In the genomic region with DNA sequence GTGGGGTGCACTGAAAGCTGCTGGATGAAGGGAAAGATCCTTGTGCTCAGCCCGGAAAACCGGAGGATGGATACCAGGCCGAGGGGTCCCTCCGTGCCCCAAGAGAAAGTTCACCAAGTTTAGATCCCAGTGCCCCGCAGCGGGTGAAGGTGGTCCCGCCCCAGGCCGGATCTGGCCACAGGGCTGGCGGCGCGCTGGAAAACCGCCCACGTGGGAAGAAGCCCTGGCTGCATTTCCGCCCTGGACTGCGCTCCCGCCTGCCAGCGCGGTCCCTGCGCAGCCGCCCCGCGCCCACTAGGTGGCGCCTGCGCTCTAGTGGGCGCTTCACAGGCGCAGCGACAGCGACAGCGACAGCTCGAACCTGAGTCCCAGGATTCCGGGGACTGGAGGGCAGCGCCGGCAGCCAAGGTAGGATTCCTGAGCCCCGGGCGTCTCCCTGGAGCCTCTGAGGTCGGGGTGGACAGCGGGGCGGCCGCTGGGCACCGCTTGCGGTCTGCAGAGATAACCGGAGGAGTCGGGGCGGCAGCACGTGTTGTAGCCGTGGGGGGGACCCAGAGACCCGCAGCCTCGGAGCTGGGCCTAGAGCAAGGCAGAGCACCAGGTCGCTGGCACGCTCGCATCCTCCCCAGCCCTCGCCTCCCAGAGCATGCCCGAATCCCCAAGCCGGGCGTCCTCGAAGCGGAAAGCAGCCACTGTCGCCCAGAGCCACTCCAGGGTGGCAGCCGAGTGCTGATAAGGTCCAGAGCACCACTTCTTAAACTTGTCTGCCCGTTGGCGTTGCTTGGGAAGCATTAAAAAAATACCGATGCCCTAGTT, we compare ENCODE assay signal across 1 cellular context.
TF ChIP-seq lines count a peak whose summit lies in the region.

TSS of gene CHD9 (plus strand) at position 322 of the 816 bp plus-strand sequence. CDS start 101,099 bp downstream, outside the sequence.

TF ChIP-seq in HepG2, 621 proteins besides CTCF, POLR2A, EP300 and RAD21 (continued from another document and continues in another):
- TF ChIP-seq CHCHD3 (CRISPR knock-in tag; IDR thresholded peaks at IDR 0.05) (peak; percentile 92; the same call in 1 of the 2 replicates), DMAP1 (CRISPR knock-in tag; IDR thresholded peaks at IDR 0.05) (peak; percentile 96), NR2F6 (IDR thresholded peaks at IDR 0.05) (no peak; the same call in 1 of the 2 replicates), NR2F6 (CRISPR knock-in tag; IDR thresholded peaks at IDR 0.05) (peak; percentile 81), CBFB (CRISPR knock-in tag; IDR thresholded peaks at IDR 0.05) (peak; percentile 65), ZNF616 (CRISPR knock-in tag; IDR thresholded peaks at IDR 0.05; ENCODE audit: low read depth) (peak; percentile 76; the same call in 1 of the 2 replicates), ZNF563 (CRISPR knock-in tag; IDR thresholded peaks at IDR 0.05) (peak; percentile 99), ZNF772 (CRISPR knock-in tag; IDR thresholded peaks at IDR 0.05) (peak; percentile 99), HES4 (CRISPR knock-in tag; IDR thresholded peaks at IDR 0.05; ENCODE audit: borderline replicate concordance) (peak; percentile 91), ZNF333 (CRISPR knock-in tag; IDR thresholded peaks at IDR 0.05; ENCODE audit: borderline replicate concordance) (peak; percentile 87; the same call in 1 of the 2 replicates), ZSCAN22 (CRISPR knock-in tag; IDR thresholded peaks at IDR 0.05) (no peak; the same call in 1 of the 2 replicates), ZNF670 (CRISPR knock-in tag; IDR thresholded peaks at IDR 0.05; ENCODE audit: borderline replicate concordance) (peak; percentile 98), ZNF878 (CRISPR knock-in tag; IDR thresholded peaks at IDR 0.05) (peak; percentile 99), ZNF543 (CRISPR knock-in tag; IDR thresholded peaks at IDR 0.05) (no peak; the same call in 1 of the 2 replicates), MIER3 (CRISPR knock-in tag; IDR thresholded peaks at IDR 0.05; ENCODE audit: borderline replicate concordance) (peak; percentile 90), ZNF746 (CRISPR knock-in tag; IDR thresholded peaks at IDR 0.05) (peak; percentile 94), SP140L (CRISPR knock-in tag; IDR thresholded peaks at IDR 0.05; ENCODE audit: borderline replicate concordance) (0 out of 2 replicates have a peak, but pooled peaks have one; percentile 48), PCBP1 (IDR thresholded peaks at IDR 0.05; ENCODE audit: borderline replicate concordance, low read depth, low read length) (no peak), GTF3A (CRISPR knock-in tag; conservative IDR thresholded peaks at IDR 0.05) (no peak), AGO2 (optimal IDR thresholded peaks at IDR 0.05; ENCODE audit: low read depth, low read length) (peak; percentile 79), FOXM1 (CRISPR knock-in tag; IDR thresholded peaks at IDR 0.05) (peak; percentile 70; the same call in 1 of the 2 replicates), CEBPB (IDR thresholded peaks at IDR 0.05; ENCODE audit: borderline replicate concordance, low read depth, low read length) (no peak), ZNF354B (CRISPR knock-in tag; IDR thresholded peaks at IDR 0.05) (peak; percentile 90), NCOA5 (CRISPR knock-in tag; IDR thresholded peaks at IDR 0.05) (no peak), MAFG (CRISPR knock-in tag; IDR thresholded peaks at IDR 0.05) (0 out of 2 replicates have a peak, but pooled peaks have one; percentile 14), XBP1 (CRISPR knock-in tag; IDR thresholded peaks at IDR 0.05) (peak; percentile 21; the same call in 1 of the 2 replicates), AFF4 (CRISPR knock-in tag; IDR thresholded peaks at IDR 0.05) (no peak), SP1 (IDR thresholded peaks at IDR 0.05) (no peak), SP1 (CRISPR knock-in tag; IDR thresholded peaks at IDR 0.05) (peak; percentile 35; the same call in 1 of the 2 replicates), XRCC5 (optimal IDR thresholded peaks at IDR 0.05; ENCODE audit: low read length) (peak; percentile 96), NONO (IDR thresholded peaks at IDR 0.05) (no peak), NONO (CRISPR knock-in tag; conservative IDR thresholded peaks at IDR 0.05) (peak; percentile 99), KLF6 (CRISPR knock-in tag; IDR thresholded peaks at IDR 0.05) (peak; percentile 94), FOXK2 (IDR thresholded peaks at IDR 0.05) (no peak), NAIF1 (CRISPR knock-in tag; IDR thresholded peaks at IDR 0.05; ENCODE audit: borderline replicate concordance) (peak; percentile 89; the same call in 1 of the 2 replicates), TRAFD1 (CRISPR knock-in tag; IDR thresholded peaks at IDR 0.05; ENCODE audit: borderline replicate concordance) (peak; percentile 96; the same call in 1 of the 2 replicates), SKIL (CRISPR knock-in tag; IDR thresholded peaks at IDR 0.05; ENCODE audit: borderline replicate concordance) (peak; percentile 62), HDAC1 (CRISPR knock-in tag; IDR thresholded peaks at IDR 0.05) (peak; percentile 97), ZNF282 (IDR thresholded peaks at IDR 0.05; ENCODE audit: partially characterized antibody) (no peak), FOXP4 (CRISPR knock-in tag; IDR thresholded peaks at IDR 0.05) (peak; percentile 77), ZNF224 (CRISPR knock-in tag; IDR thresholded peaks at IDR 0.05) (peak; percentile 90)
- TF ChIP-seq, protein P1, sequence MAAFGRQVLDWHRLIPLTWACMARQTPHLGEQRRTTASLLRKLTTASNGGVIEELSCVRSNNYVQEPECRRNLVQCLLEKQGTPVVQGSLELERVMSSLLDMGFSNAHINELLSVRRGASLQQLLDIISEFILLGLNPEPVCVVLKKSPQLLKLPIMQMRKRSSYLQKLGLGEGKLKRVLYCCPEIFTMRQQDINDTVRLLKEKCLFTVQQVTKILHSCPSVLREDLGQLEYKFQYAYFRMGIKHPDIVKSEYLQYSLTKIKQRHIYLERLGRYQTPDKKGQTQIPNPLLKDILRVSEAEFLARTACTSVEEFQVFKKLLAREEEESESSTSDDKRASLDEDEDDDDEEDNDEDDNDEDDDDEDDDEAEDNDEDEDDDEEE (CRISPR knock-in tag; IDR thresholded peaks at IDR 0.05) = peak; percentile 98
- TF ChIP-seq, protein P2, sequence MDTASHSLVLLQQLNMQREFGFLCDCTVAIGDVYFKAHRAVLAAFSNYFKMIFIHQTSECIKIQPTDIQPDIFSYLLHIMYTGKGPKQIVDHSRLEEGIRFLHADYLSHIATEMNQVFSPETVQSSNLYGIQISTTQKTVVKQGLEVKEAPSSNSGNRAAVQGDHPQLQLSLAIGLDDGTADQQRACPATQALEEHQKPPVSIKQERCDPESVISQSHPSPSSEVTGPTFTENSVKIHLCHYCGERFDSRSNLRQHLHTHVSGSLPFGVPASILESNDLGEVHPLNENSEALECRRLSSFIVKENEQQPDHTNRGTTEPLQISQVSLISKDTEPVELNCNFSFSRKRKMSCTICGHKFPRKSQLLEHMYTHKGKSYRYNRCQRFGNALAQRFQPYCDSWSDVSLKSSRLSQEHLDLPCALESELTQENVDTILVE (CRISPR knock-in tag; IDR thresholded peaks at IDR 0.05) = peak; percentile 90
- TF ChIP-seq, protein P3, sequence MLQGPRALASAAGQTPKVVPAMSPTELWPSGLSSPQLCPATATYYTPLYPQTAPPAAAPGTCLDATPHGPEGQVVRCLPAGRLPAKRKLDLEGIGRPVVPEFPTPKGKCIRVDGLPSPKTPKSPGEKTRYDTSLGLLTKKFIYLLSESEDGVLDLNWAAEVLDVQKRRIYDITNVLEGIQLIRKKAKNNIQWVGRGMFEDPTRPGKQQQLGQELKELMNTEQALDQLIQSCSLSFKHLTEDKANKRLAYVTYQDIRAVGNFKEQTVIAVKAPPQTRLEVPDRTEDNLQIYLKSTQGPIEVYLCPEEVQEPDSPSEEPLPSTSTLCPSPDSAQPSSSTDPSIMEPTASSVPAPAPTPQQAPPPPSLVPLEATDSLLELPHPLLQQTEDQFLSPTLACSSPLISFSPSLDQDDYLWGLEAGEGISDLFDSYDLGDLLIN (CRISPR knock-in tag; IDR thresholded peaks at IDR 0.05; ENCODE audit: borderline replicate concordance) = no peak; the same call in 1 of the 2 replicates
- TF ChIP-seq, protein P4, sequence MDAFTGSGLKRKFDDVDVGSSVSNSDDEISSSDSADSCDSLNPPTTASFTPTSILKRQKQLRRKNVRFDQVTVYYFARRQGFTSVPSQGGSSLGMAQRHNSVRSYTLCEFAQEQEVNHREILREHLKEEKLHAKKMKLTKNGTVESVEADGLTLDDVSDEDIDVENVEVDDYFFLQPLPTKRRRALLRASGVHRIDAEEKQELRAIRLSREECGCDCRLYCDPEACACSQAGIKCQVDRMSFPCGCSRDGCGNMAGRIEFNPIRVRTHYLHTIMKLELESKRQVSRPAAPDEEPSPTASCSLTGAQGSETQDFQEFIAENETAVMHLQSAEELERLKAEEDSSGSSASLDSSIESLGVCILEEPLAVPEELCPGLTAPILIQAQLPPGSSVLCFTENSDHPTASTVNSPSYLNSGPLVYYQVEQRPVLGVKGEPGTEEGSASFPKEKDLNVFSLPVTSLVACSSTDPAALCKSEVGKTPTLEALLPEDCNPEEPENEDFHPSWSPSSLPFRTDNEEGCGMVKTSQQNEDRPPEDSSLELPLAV (CRISPR knock-in tag; conservative IDR thresholded peaks at IDR 0.05; ENCODE audit: low read depth) = no peak
- TF ChIP-seq, protein P5, sequence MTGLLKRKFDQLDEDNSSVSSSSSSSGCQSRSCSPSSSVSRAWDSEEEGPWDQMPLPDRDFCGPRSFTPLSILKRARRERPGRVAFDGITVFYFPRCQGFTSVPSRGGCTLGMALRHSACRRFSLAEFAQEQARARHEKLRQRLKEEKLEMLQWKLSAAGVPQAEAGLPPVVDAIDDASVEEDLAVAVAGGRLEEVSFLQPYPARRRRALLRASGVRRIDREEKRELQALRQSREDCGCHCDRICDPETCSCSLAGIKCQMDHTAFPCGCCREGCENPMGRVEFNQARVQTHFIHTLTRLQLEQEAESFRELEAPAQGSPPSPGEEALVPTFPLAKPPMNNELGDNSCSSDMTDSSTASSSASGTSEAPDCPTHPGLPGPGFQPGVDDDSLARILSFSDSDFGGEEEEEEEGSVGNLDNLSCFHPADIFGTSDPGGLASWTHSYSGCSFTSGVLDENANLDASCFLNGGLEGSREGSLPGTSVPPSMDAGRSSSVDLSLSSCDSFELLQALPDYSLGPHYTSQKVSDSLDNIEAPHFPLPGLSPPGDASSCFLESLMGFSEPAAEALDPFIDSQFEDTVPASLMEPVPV (CRISPR knock-in tag; IDR thresholded peaks at IDR 0.05) = peak; percentile 92
